Comparison of ENCODE assay signal across 12 cellular contexts in the genomic region with DNA sequence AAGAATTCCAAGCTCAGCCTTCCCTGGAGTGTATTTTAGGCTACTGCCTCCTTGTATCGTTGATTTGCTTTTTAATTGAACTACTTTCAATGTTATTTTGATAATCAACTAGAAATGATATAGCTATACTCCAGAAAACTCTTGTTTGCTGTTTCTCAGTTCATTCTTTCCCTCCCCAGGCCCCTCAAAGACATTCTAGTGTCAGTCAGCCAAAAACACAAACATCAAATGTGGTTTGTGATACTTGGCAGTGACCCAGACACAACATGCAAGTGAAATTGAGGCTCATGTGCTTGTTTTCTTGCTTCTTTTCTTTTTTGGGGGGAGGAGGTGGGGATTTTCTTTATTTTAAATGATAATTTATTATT. TPM values are rescaled to one million over a fixed set of nuclear protein-coding genes. Genes with fewer than 3 reads are reported as not detected.
DNase-seq lines count a peak whose midpoint lies in the region; ATAC-seq and TF ChIP-seq lines count a peak whose summit lies in the region.
"Had no signal": no experiment of that assay in that cellular context is flagged by ENCODE, and none has a peak within 500 bp of the region (broad histone marks: within the 10 kb centered on the region; RNA-seq: fewer than 3 reads in every experiment).

No MANE protein-coding gene starts in this region.

- no peak overlapping the region for H2BK15ac ChIP-seq in H9 (ENCODE audit: low read depth, low read length)

- H3K9me3 ChIP-seq in H9 (ENCODE audit: control insufficient read depth, low read depth, low read length): no peaks in the 10 kb centered on the region
- H3K9me3 ChIP-seq in iPS-20b (ENCODE audit: insufficient read depth, low read depth, low read length): no peaks in the 10 kb centered on the region
- no peaks in the 10 kb centered on the region for H3K9me3 ChIP-seq in mucosa of descending colon

- in situ Hi-C loops in astrocyte of the cerebellum (cut with HindIII; ENCODE audit: low sequenced_read_pairs): no loop called here

- H3K9me3 Mint-ChIP-seq in H9: no peaks in the 10 kb centered on the region
- peaks cover 0 to 4% (median 0%) of the 10 kb centered on the region in 9 donors for H3K9me3 Mint-ChIP-seq in naive thymus-derived CD8-positive, alpha-beta T cell
- H3K9me3 Mint-ChIP-seq: activated naive CD8-positive, alpha-beta T cell treated with anti-CD3 and anti-CD28 coated beads for 36 hours had no signal

- H2BK12ac ChIP-seq in H9 (ENCODE audit: insufficient read length, low read depth, low read length): no peak overlapping the region

- no peak overlapping the region for H4K5ac ChIP-seq in H9 (ENCODE audit: insufficient read length, low read depth, low read length)

- no peaks in the 10 kb centered on the region for H4K20me1 ChIP-seq in H9 (ENCODE audit: control insufficient read depth, insufficient read depth, insufficient read length)

- no peak overlapping the region for H3K18ac ChIP-seq in H9 (ENCODE audit: insufficient read length, low read depth, low read length)

- H3K27ac Mint-ChIP-seq in H9: no peak overlapping the region
- no peak overlapping the region for H3K27ac Mint-ChIP-seq in naive thymus-derived CD8-positive, alpha-beta T cell
- H3K27ac Mint-ChIP-seq: activated CD4-positive, alpha-beta T cell treated with anti-CD3 and anti-CD28 coated beads for 36 hours; activated naive CD8-positive, alpha-beta T cell treated with anti-CD3 and anti-CD28 coated beads for 36 hours had no signal

- H3K23ac ChIP-seq in H9 (ENCODE audit: insufficient read length, low read depth, low read length): no peak overlapping the region

- H3K4me1 Mint-ChIP-seq in H9: peaks cover 21 to 66% of the 10 kb centered on the region in 2 experiments
- peaks cover 4 to 8% (median 7%) of the 10 kb centered on the region in 4 donors for H3K4me1 Mint-ChIP-seq in naive thymus-derived CD8-positive, alpha-beta T cell

- intact Hi-C loops in mucosa of descending colon (cut with DNase I, micrococcal nuclease): no loop called here

- no CpG with 5 or more reads among the region's 1 CpG for WGBS in H9 (ENCODE audit: extremely low coverage, insufficient read length, low lambda C conversion rate)

- H3K56ac ChIP-seq in H9 (ENCODE audit: insufficient read length, low read depth, low read length): no peak overlapping the region

- H3K4me3 Mint-ChIP-seq in H9: no peak overlapping the region
- H3K4me3 Mint-ChIP-seq in naive thymus-derived CD8-positive, alpha-beta T cell: no peak overlapping the region
- H3K4me3 Mint-ChIP-seq: activated CD4-positive, alpha-beta T cell treated with anti-CD3 and anti-CD28 coated beads for 36 hours; activated naive CD8-positive, alpha-beta T cell treated with anti-CD3 and anti-CD28 coated beads for 36 hours had no signal

- no peak overlapping the region for H2BK120ac ChIP-seq in H9 (ENCODE audit: low read depth, low read length, poor library complexity, severe bottlenecking)

- H3K79me2 ChIP-seq in H9 (ENCODE audit: insufficient read depth, low read length): no peaks in the 10 kb centered on the region; the same call in 1 of the 2 replicates

- no peak for DNase-seq in H9
- DNase-seq in astrocyte of the cerebellum (ENCODE audit: low read depth): peak; percentile 71
- DNase-seq in smooth muscle cell of the brain vasculature (ENCODE audit: low read depth, low spot score): peak; percentile 79
- no peak for DNase-seq in mucosa of descending colon
- no peak for DNase-seq in naive thymus-derived CD8-positive, alpha-beta T cell
- no peak for DNase-seq in NCI-H526 treated with DMSO at 0.1 percent for 48 hours (lab: John Stamatoyannopoulos, UW)
- DNase-seq: activated CD4-positive, alpha-beta T cell treated with anti-CD3 and anti-CD28 coated beads for 36 hours; activated naive CD8-positive, alpha-beta T cell treated with anti-CD3 and anti-CD28 coated beads for 36 hours; hippocampal formation had no signal

- no peak for ATAC-seq in mucosa of descending colon
- no peak for ATAC-seq in HG02852 (IDR thresholded peaks at IDR 0.05; ENCODE audit: unreplicated experiment)
- ATAC-seq in naive thymus-derived CD8-positive, alpha-beta T cell: no peak
- ATAC-seq: activated CD4-positive, alpha-beta T cell treated with anti-CD3 and anti-CD28 coated beads for 36 hours had no signal

- H4K91ac ChIP-seq in H9 (ENCODE audit: insufficient read length, low read depth, low read length): no peak overlapping the region

- peak overlapping the region; percentile 21 for H3K4me3 ChIP-seq in astrocyte of the cerebellum (ENCODE audit: low read depth, low read length)
- H3K4me3 ChIP-seq in iPS-20b (ENCODE audit: low read length): peak overlapping the region; percentile 25; the same call in 1 of the 2 replicates
- H3K4me3 ChIP-seq in mucosa of descending colon: no peak overlapping the region

- TF ChIP-seq CTCF in H9 (conservative IDR thresholded peaks at IDR 0.05): no peak
- TF ChIP-seq CTCF in astrocyte of the cerebellum (IDR thresholded peaks at IDR 0.05; ENCODE audit: low read depth, low read length, missing control alignments): no peak
- TF ChIP-seq CTCF in mucosa of descending colon (IDR thresholded peaks at IDR 0.05): no peak

- H3K36me3 Mint-ChIP-seq in H9 (ENCODE audit: insufficient read depth in 1 of 3, low read depth in 3 of 3): peaks cover 0 to 20% (median 0%) of the 10 kb centered on the region in 3 experiments; a peak in 3 of 7 replicates
- no peaks in the 10 kb centered on the region for H3K36me3 Mint-ChIP-seq in naive thymus-derived CD8-positive, alpha-beta T cell
- H3K36me3 Mint-ChIP-seq: activated naive CD8-positive, alpha-beta T cell treated with anti-CD3 and anti-CD28 coated beads for 36 hours had no signal

- no peak overlapping the region for H4K8ac ChIP-seq in H9 (replicated peaks; ENCODE audit: insufficient read length, low read depth, low read length)

- H3T11ph ChIP-seq in H9 (ENCODE audit: low read length): no peak overlapping the region

- no peak overlapping the region for H3K9ac ChIP-seq in H9 (ENCODE audit: extremely low read depth, insufficient read length, low read length)
- no peak overlapping the region for H3K9ac ChIP-seq in iPS-20b (ENCODE audit: low read depth, low read length)

- H3K4me2 ChIP-seq in H9 (ENCODE audit: insufficient read depth, insufficient read length, low read length): peak overlapping the region; percentile 16

- no peak overlapping the region for H2BK5ac ChIP-seq in H9 (ENCODE audit: insufficient read length, low read length)

- no peak overlapping the region for H2BK20ac ChIP-seq in H9 (ENCODE audit: low read depth, low read length, poor library complexity, severe bottlenecking)

- H2AK5ac ChIP-seq in H9 (ENCODE audit: insufficient read length, low read length): no peak overlapping the region

- POLR2A ChIA-PET in naive thymus-derived CD8-positive, alpha-beta T cell (lab: Charles Lee): no interaction called here

- no peak overlapping the region for H3K4ac ChIP-seq in H9 (ENCODE audit: low read depth, low read length)

- H3K4me1 ChIP-seq in H9 (ENCODE audit: insufficient read depth, low read length) (peaks cover 4% of the 10 kb centered on the region), iPS-20b (ENCODE audit: insufficient read depth, low read length) (peaks cover 18% of the 10 kb centered on the region), mucosa of descending colon (ENCODE audit: low read depth) (no peaks in the 10 kb centered on the region)

- no peak overlapping the region for H3K14ac ChIP-seq in H9 (ENCODE audit: insufficient read depth, low read length)

- H3K27me3 Mint-ChIP-seq in H9 (ENCODE audit: low read depth): peaks cover 15% of the 10 kb centered on the region
- peaks cover 17 to 26% (median 25%) of the 10 kb centered on the region in 5 donors for H3K27me3 Mint-ChIP-seq in naive thymus-derived CD8-positive, alpha-beta T cell

- H3K27me3 ChIP-seq in H9 (ENCODE audit: insufficient read depth, low read length) (no peaks in the 10 kb centered on the region), iPS-20b (ENCODE audit: insufficient read depth, low read length) (peaks cover 20% of the 10 kb centered on the region)

- H3K27ac ChIP-seq in H9 (ENCODE audit: insufficient read length, low read depth, low read length) (no peak overlapping the region), iPS-20b (ENCODE audit: low read length) (no peak overlapping the region)

- peaks cover 2% of the 10 kb centered on the region for H3K23me2 ChIP-seq in H9 (ENCODE audit: insufficient read length, low read depth, low read length, poor library complexity, severe bottlenecking)

- H3K36me3 ChIP-seq in iPS-20b (ENCODE audit: insufficient read depth, low read depth, low read length) (peaks cover 3% of the 10 kb centered on the region), mucosa of descending colon (ENCODE audit: low read depth) (no peaks in the 10 kb centered on the region)

- no peak overlapping the region for H2AFZ ChIP-seq in H9 (ENCODE audit: low read length)

- no peaks in the 10 kb centered on the region for H3K79me1 ChIP-seq in H9 (ENCODE audit: insufficient read depth, low read depth, low read length, poor library complexity, severe bottlenecking)

RNA-seq across cellular contexts. Expression of gene FAT4, which starts 7.6 kb away (rescaled TPM):
- total RNA-seq in H9 (2021) (6.0 and 6.9 TPM in 2 replicates), mucosa of descending colon (10 to 100 TPM in 1 of 3 donors, 1 to 10 TPM in 2; 2.5 to 28.4 (median 4.3) TPM)
- under 1 TPM in 1 of 2 experiments, not detected in 1; 0.03 TPM for total RNA-seq in naive thymus-derived CD8-positive, alpha-beta T cell
- polyA plus RNA-seq in naive thymus-derived CD8-positive, alpha-beta T cell: not detected
- total RNA-seq: activated CD4-positive, alpha-beta T cell treated with anti-CD3 and anti-CD28 coated beads for 36 hours; activated naive CD8-positive, alpha-beta T cell treated with anti-CD3 and anti-CD28 coated beads for 36 hours; OCI-LY7 had no signal

Comparison
In these comparisons a context has a peak if more than half of its experiments do, and no peak if none do; other contexts are left out.
1. DNase-seq: peak in astrocyte of the cerebellum (single experiment) and smooth muscle cell of the brain vasculature (single experiment); none in H9 (single experiment), mucosa of descending colon (0 of 3), naive thymus-derived CD8-positive, alpha-beta T cell (0 of 10) and NCI-H526 treated with DMSO at 0.1 percent for 48 hours (single experiment).